Comparison of ENCODE assay signal across 15 cellular contexts in the genomic region with DNA sequence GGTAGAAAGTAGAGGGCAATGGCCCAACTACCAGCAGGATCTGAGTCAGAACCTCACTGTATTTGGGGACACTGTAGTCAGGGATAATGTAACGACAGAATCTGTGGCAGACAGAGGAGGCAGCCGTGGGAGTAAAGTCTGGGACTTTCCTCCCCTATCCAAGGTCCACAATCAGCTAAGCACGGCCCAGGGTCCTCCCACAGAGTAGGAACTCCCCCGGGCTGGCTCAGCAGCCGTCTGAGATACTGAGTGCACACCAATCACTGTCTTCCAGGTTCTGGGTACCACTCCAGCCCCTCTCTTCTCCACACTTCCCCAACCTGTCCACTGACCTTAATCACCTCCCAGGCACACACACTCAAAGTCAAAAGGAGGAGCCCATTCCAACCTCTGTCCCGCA. TPM values are rescaled to one million over a fixed set of nuclear protein-coding genes. Genes with fewer than 3 reads are reported as not detected.
DNase-seq lines count a peak whose midpoint lies in the region; ATAC-seq and TF ChIP-seq lines count a peak whose summit lies in the region.
"Had no signal": no experiment of that assay in that cellular context is flagged by ENCODE, and none has a peak within 500 bp of the region (broad histone marks: within the 10 kb centered on the region; RNA-seq: fewer than 3 reads in every experiment).

No MANE protein-coding gene starts in this region.

- DNase-seq in T-helper 2 cell treated with Interferon-gamma antibody and Interleukin-4, amounts not matched to agents 5 μg/mL and 100 μg/mL, for 36 hours (ENCODE audit: low spot score): no peak
- no peak for DNase-seq in T-helper 2 cell
- DNase-seq in T-helper 17 cell: no peak
- DNase-seq in dorsolateral prefrontal cortex: no peak
- DNase-seq in prostate gland (ENCODE audit: low spot score): no peak
- no peak for DNase-seq in right lobe of liver
- DNase-seq: 8988T; activated naive CD4-positive, alpha-beta T cell treated with anti-CD3 and anti-CD28 coated beads, Interleukin-2, amount 50 U/mL, for 16 hours; IMR-90; NCI-H1048; NK-92 treated with Interleukin-12 subunit alpha and Interleukin-12 subunit beta, amount 100 ng/mL, for 24 hours; nucleus accumbens had no signal

- TF ChIP-seq POLR2A in prostate gland (IDR thresholded peaks at IDR 0.05) (no peak), right lobe of liver (IDR thresholded peaks at IDR 0.05) (no peak)

- H3K27me3 ChIP-seq in dorsolateral prefrontal cortex (peaks cover 0 to 57% (median 4%) of the 10 kb centered on the region in 45 donors), prostate gland (replicated peaks; ENCODE audit: insufficient read depth) (no peaks in the 10 kb centered on the region), right lobe of liver (peaks cover 0 to 10% of the 10 kb centered on the region in 2 donors)

- TF ChIP-seq CTCF in dorsolateral prefrontal cortex (IDR thresholded peaks at IDR 0.05 in 54 of 56, conservative IDR thresholded peaks at IDR 0.05 in 2 of 56; ENCODE audit: low read depth in 1 of 56, partially characterized antibody in 56 of 56): no peak
- no peak for TF ChIP-seq CTCF in prostate gland (IDR thresholded peaks at IDR 0.05)
- no peak for TF ChIP-seq CTCF in right lobe of liver (IDR thresholded peaks at IDR 0.05)

- intact Hi-C loops in dorsolateral prefrontal cortex (cut with DNase I): no loop called here
- intact Hi-C loops in prostate gland (cut with DNase I): loop anchor here (10.0 kb wide), 1 partner anchor 171 kb away; no protein-coding TSS in a partner anchor
- intact Hi-C loops in right lobe of liver (cut with DNase I): no loop called here

- ATAC-seq in T-helper 17 cell: no peak
- ATAC-seq in HG03342 (IDR thresholded peaks at IDR 0.05; ENCODE audit: unreplicated experiment): no peak
- no peak for ATAC-seq in right lobe of liver
- ATAC-seq in HG03139 (IDR thresholded peaks at IDR 0.05; ENCODE audit: unreplicated experiment): no peak

- no peaks in the 10 kb centered on the region for H3K9me3 Mint-ChIP-seq in T-helper 2 cell treated with Interferon-gamma antibody and Interleukin-4, amounts not matched to agents 5 μg/mL and 100 μg/mL, for 36 hours

- H3K4me3 ChIP-seq in dorsolateral prefrontal cortex (peak overlapping the region in 55 of 59 donors; percentile 4 to 82 (median 72)), prostate gland (no peak overlapping the region), right lobe of liver (no peak overlapping the region)
- H3K4me3 ChIP-seq: skin epidermis had no signal

- peak overlapping the region in 39 of 59 donors; percentile 0 to 97 (median 80) for H3K27ac ChIP-seq in dorsolateral prefrontal cortex
- H3K27ac ChIP-seq in prostate gland: peak overlapping the region; percentile 8 to 22
- no peak overlapping the region for H3K27ac ChIP-seq in right lobe of liver
- H3K27ac ChIP-seq: skin epidermis had no signal

- H3K4me1 ChIP-seq in prostate gland (replicated peaks) (peaks cover 2% of the 10 kb centered on the region), right lobe of liver (peaks cover 0 to 4% (median 0%) of the 10 kb centered on the region in 4 donors)

- H3K4me3 Mint-ChIP-seq in T-helper 2 cell treated with Interferon-gamma antibody and Interleukin-4, amounts not matched to agents 5 μg/mL and 100 μg/mL, for 36 hours: peak overlapping the region; percentile 94
- peak overlapping the region; percentile 89 for H3K4me3 Mint-ChIP-seq in T-helper 17 cell

- H3K36me3 ChIP-seq in prostate gland: no peaks in the 10 kb centered on the region
- H3K36me3 ChIP-seq in right lobe of liver: no peaks in the 10 kb centered on the region

- peaks cover 3% of the 10 kb centered on the region for H3K27me3 Mint-ChIP-seq in T-helper 2 cell treated with Interferon-gamma antibody and Interleukin-4, amounts not matched to agents 5 μg/mL and 100 μg/mL, for 36 hours (ENCODE audit: low read depth)
- H3K27me3 Mint-ChIP-seq in T-helper 17 cell: peaks cover 7% of the 10 kb centered on the region

- peaks cover 54% of the 10 kb centered on the region for H3K4me1 Mint-ChIP-seq in T-helper 2 cell treated with Interferon-gamma antibody and Interleukin-4, amounts not matched to agents 5 μg/mL and 100 μg/mL, for 36 hours (ENCODE audit: low read depth)
- H3K4me1 Mint-ChIP-seq in T-helper 17 cell: peaks cover 38% of the 10 kb centered on the region

- H3K9me3 ChIP-seq in T-helper 17 cell (ENCODE audit: control insufficient read depth, low read length, poor library complexity, severe bottlenecking) (no peaks in the 10 kb centered on the region), prostate gland (no peaks in the 10 kb centered on the region), right lobe of liver (no peaks in the 10 kb centered on the region)

- WGBS in prostate gland: 57% methylated on average over 6 of the region's 6 CpGs
- WGBS in right lobe of liver (ENCODE audit: insufficient coverage, low coverage, low lambda C conversion rate, missing lambda C conversion rate): no CpG with 5 or more reads among the region's 6 CpGs

- peaks cover 16% of the 10 kb centered on the region for H3K36me3 Mint-ChIP-seq in T-helper 2 cell treated with Interferon-gamma antibody and Interleukin-4, amounts not matched to agents 5 μg/mL and 100 μg/mL, for 36 hours (ENCODE audit: low read depth)
- H3K36me3 Mint-ChIP-seq in T-helper 17 cell (ENCODE audit: low read depth): no peaks in the 10 kb centered on the region

- H3K27ac Mint-ChIP-seq in T-helper 2 cell treated with Interferon-gamma antibody and Interleukin-4, amounts not matched to agents 5 μg/mL and 100 μg/mL, for 36 hours: peak overlapping the region; percentile 52
- H3K27ac Mint-ChIP-seq in T-helper 17 cell: no peak overlapping the region

RNA-seq across cellular contexts. Expression of a gene that starts 3.2 kb away (rescaled TPM):
- total RNA-seq in T-helper 17 cell (10 to 100 TPM; 43.8 to 52.9 TPM), dorsolateral prefrontal cortex (100 to 1,000 TPM in 25 of 120 experiments, 10 to 100 TPM in 95; 29.3 to 315 (median 85.3) TPM), prostate gland (10 to 100 TPM; 10.2 to 35.3 TPM), right lobe of liver (under 1 TPM in 2 of 6 experiments, not detected in 4; 0.15 to 0.23 TPM)

Comparison
In these comparisons a context has a peak if more than half of its experiments do, and no peak if none do; other contexts are left out.
1. H3K27ac ChIP-seq: peak in dorsolateral prefrontal cortex (39 of 59) and prostate gland (2 of 2); none in right lobe of liver (0 of 3).
2. H3K4me3 ChIP-seq: peak in dorsolateral prefrontal cortex (55 of 59); none in prostate gland (0 of 2) and right lobe of liver (0 of 3).
3. RNA of a gene that starts 3.2 kb away (total RNA-seq): 29.3 to 315 TPM in dorsolateral prefrontal cortex, 43.8 to 52.9 TPM in T-helper 17 cell and 10.2 to 35.3 TPM in prostate gland; 0.15 to 0.23 TPM in right lobe of liver; every median in the first group is over 4 times any median in the second.